In the genomic region with DNA sequence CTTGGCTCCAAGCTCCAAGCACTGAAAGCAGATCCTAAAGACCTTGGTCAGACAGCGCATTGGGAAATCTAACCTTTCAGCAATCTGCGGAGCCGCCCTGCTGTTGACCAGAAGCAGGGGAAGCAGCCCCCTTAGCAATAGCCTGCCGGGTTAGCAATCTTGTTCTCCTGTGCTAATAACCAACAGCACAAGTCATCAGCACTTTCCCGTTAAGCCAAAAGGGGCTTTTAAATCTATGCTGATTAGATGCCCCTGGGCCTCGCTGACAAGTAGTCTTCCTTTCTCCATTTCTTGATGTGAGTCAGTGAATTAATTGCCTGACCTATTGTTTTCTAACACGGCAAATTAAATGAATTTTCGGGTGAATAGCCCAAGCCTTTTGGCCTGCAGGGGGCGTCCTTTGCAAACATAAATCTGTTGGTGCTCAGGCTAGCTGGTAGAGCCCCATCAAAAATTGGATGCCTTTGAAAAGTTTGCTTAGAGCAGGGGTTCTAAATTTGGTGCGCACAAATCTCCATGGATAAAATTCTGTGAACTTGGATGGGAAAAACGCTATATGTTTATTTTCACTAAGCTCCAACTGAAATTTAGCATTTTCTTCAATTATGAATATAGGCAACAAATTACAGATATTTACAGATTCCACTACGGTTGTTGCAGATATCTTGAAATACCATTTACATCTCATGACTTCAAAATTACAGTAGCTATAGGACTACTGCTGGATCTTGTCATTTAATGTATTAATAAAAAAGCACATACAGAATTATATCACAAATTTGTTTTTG, we compare ENCODE assay signal across 8 cellular contexts. TPM values are rescaled to one million over a fixed set of nuclear protein-coding genes. Genes with fewer than 3 reads are reported as not detected.
A peak's percentile ranks its signal among the peaks of the same experiment; 100 is the strongest.
DNase-seq lines count a peak whose midpoint lies in the region; ATAC-seq and TF ChIP-seq lines count a peak whose summit lies in the region.

No MANE protein-coding gene starts in this region.

- H3K9me3 Mint-ChIP-seq in activated T-helper 17 cell treated with anti-CD3 and anti-CD28 coated beads, Interleukin-2, amount 50 U/mL, for 72 hours: no peaks in the 10 kb centered on the region

- H3K27ac Mint-ChIP-seq in activated T-helper 17 cell treated with anti-CD3 and anti-CD28 coated beads, Interleukin-2, amount 50 U/mL, for 72 hours: no peak overlapping the region

- peak; percentile 65 for ATAC-seq in RWPE2 (ENCODE audit: low read depth)
- peak; percentile 26 for ATAC-seq in activated T-helper 17 cell treated with anti-CD3 and anti-CD28 coated beads, Interleukin-2, amount 50 U/mL, for 72 hours (replicated peaks)
- peak; percentile 73 for ATAC-seq in foreskin keratinocyte

- H3K4me1 Mint-ChIP-seq in activated T-helper 17 cell treated with anti-CD3 and anti-CD28 coated beads, Interleukin-2, amount 50 U/mL, for 72 hours: peaks cover 16% of the 10 kb centered on the region

- no peaks in the 10 kb centered on the region for H3K27me3 ChIP-seq in HUES6 (ENCODE audit: control insufficient read depth, insufficient read depth, low read length)
- no peaks in the 10 kb centered on the region for H3K27me3 ChIP-seq in RWPE2 (ENCODE audit: insufficient read depth, poor library complexity, severe bottlenecking)
- H3K27me3 ChIP-seq in foreskin keratinocyte: no peaks in the 10 kb centered on the region

- H3K27ac ChIP-seq in HUES6 (ENCODE audit: low read depth, low read length): no peak overlapping the region
- H3K27ac ChIP-seq in RWPE2 (ENCODE audit: poor library complexity, severe bottlenecking): no peak overlapping the region
- H3K27ac ChIP-seq in foreskin keratinocyte: no peak overlapping the region
- no peak overlapping the region for H3K27ac ChIP-seq in substantia nigra (ENCODE audit: low read depth, low read length, poor library complexity, severe bottlenecking)

- peak overlapping the region; percentile 34 for H3K4me3 Mint-ChIP-seq in activated T-helper 17 cell treated with anti-CD3 and anti-CD28 coated beads, Interleukin-2, amount 50 U/mL, for 72 hours

- DNase-seq in NCI-H2107 (lab: John Stamatoyannopoulos, UW) (peak; percentile 62), NCI-H2107 treated with DMSO at 0.1 percent for 48 hours (lab: John Stamatoyannopoulos, UW; ENCODE audit: unreplicated experiment) (no peak), RWPE2 (ENCODE audit: low spot score) (peak; percentile 69), foreskin keratinocyte (peak; percentile 41 to 61), occipital lobe (lab: John Stamatoyannopoulos, UW) (peak; percentile 63), substantia nigra (lab: John Stamatoyannopoulos, UW) (peak in 47 of 49 donors; percentile 4 to 95 (median 67))

- TF ChIP-seq CTCF in RWPE2 (IDR thresholded peaks at IDR 0.05; ENCODE audit: poor library complexity, severe bottlenecking): peak; percentile 90
- peak; percentile 94 for TF ChIP-seq CTCF in foreskin keratinocyte (conservative IDR thresholded peaks at IDR 0.05)

- no peaks in the 10 kb centered on the region for H3K36me3 Mint-ChIP-seq in activated T-helper 17 cell treated with anti-CD3 and anti-CD28 coated beads, Interleukin-2, amount 50 U/mL, for 72 hours (ENCODE audit: low read depth)

- no peaks in the 10 kb centered on the region for H3K36me3 ChIP-seq in HUES6 (ENCODE audit: control insufficient read depth, insufficient read depth, low read length)
- no peaks in the 10 kb centered on the region for H3K36me3 ChIP-seq in RWPE2 (ENCODE audit: low read depth)

- H3K27me3 Mint-ChIP-seq in activated T-helper 17 cell treated with anti-CD3 and anti-CD28 coated beads, Interleukin-2, amount 50 U/mL, for 72 hours: no peaks in the 10 kb centered on the region

- peak overlapping the region; percentile 29 for H3K9ac ChIP-seq in HUES6 (ENCODE audit: low read length)

- H3K4me3 ChIP-seq in HUES6 (ENCODE audit: low read depth, low read length) (peak overlapping the region; percentile 53), RWPE2 (ENCODE audit: severe bottlenecking) (no peak overlapping the region)

- H3K4me1 ChIP-seq in HUES6 (ENCODE audit: control insufficient read depth, insufficient read depth, low read length): peaks cover 34% of the 10 kb centered on the region
- H3K4me1 ChIP-seq in RWPE2 (ENCODE audit: insufficient read depth, poor library complexity, severe bottlenecking): peaks cover 22% of the 10 kb centered on the region
- peaks cover 6% of the 10 kb centered on the region for H3K4me1 ChIP-seq in foreskin keratinocyte

- no peaks in the 10 kb centered on the region for H3K9me3 ChIP-seq in HUES6 (ENCODE audit: control insufficient read depth, insufficient read depth, low read depth, low read length)
- no peaks in the 10 kb centered on the region for H3K9me3 ChIP-seq in RWPE2 (ENCODE audit: severe bottlenecking)

RNA-seq across cellular contexts. Expression of a gene that starts 24.7 kb away (rescaled TPM):
- 10 to 100 TPM; 22.8 to 35.3 TPM for total RNA-seq in activated T-helper 17 cell treated with anti-CD3 and anti-CD28 coated beads, Interleukin-2, amount 50 U/mL, for 72 hours
- total RNA-seq in foreskin keratinocyte (20.4 and 25.7 TPM in 2 replicates), occipital lobe (19.5 TPM)
- polyA plus RNA-seq in foreskin keratinocyte: 18.8 and 22.2 TPM in 2 replicates

RNA-seq across cellular contexts. Expression of a gene that starts 24.7 kb away (rescaled TPM):
- 10 to 100 TPM; 11.0 to 16.1 TPM for total RNA-seq in activated T-helper 17 cell treated with anti-CD3 and anti-CD28 coated beads, Interleukin-2, amount 50 U/mL, for 72 hours
- total RNA-seq in foreskin keratinocyte (8.4 and 8.7 TPM in 2 replicates), occipital lobe (16.5 TPM)
- polyA plus RNA-seq in foreskin keratinocyte: 5.1 and 5.3 TPM in 2 replicates
